ENCODE assay signal across 8 cellular contexts in genomic region chr2:8679827-8680731, GRCh38. TPM values are rescaled to one million over a fixed set of nuclear protein-coding genes. Genes with fewer than 3 reads are reported as not detected.
A peak's percentile ranks its signal among the peaks of the same experiment; 100 is the strongest.
DNase-seq lines count a peak whose midpoint lies in the region; ATAC-seq and TF ChIP-seq lines count a peak whose summit lies in the region.

No MANE protein-coding gene starts in this region.

- H3K4me1 Mint-ChIP-seq in activated T-cell treated with anti-CD3 and anti-CD28 coated beads, Interleukin-2, amount 50 U/mL, for 4 hours (ENCODE audit: low read depth), result peaks cover 37% of the 10 kb centered on the region

- no peaks in the 10 kb centered on the region for H3K9me3 Mint-ChIP-seq in activated T-cell treated with anti-CD3 and anti-CD28 coated beads, Interleukin-2, amount 50 U/mL, for 4 hours

- no peaks in the 10 kb centered on the region for H3K36me3 ChIP-seq in brain microvascular endothelial cell (replicated peaks)

- H3K4me3 Mint-ChIP-seq in activated T-cell treated with anti-CD3 and anti-CD28 coated beads, Interleukin-2, amount 50 U/mL, for 4 hours, result peak overlapping the region; percentile 82

- H3K27ac ChIP-seq in brain microvascular endothelial cell, result peak overlapping the region; percentile 78
- H3K27ac ChIP-seq in substantia nigra (ENCODE audit: low read depth, low read length, poor library complexity, severe bottlenecking), result peak overlapping the region; percentile 76

- peaks cover 21% of the 10 kb centered on the region for H3K36me3 Mint-ChIP-seq in activated T-cell treated with anti-CD3 and anti-CD28 coated beads, Interleukin-2, amount 50 U/mL, for 4 hours (ENCODE audit: insufficient read depth)

- peaks cover 26% of the 10 kb centered on the region for H3K27me3 Mint-ChIP-seq in activated T-cell treated with anti-CD3 and anti-CD28 coated beads, Interleukin-2, amount 50 U/mL, for 4 hours (ENCODE audit: low read depth)

- peak overlapping the region; percentile 60 for H3K4me3 ChIP-seq in brain microvascular endothelial cell (ENCODE audit: low read depth, low read length)

- H3K27me3 ChIP-seq in brain microvascular endothelial cell (replicated peaks), result no peaks in the 10 kb centered on the region

- ATAC-seq in activated T-cell treated with anti-CD3 and anti-CD28 coated beads, Interleukin-2, amount 50 U/mL, for 4 hours, result no peak
- ATAC-seq in GM19395 (IDR thresholded peaks at IDR 0.05; ENCODE audit: unreplicated experiment) (no peak), GM21423 (IDR thresholded peaks at IDR 0.05; ENCODE audit: unreplicated experiment) (no peak)

- TF ChIP-seq CTCF in brain microvascular endothelial cell (IDR thresholded peaks at IDR 0.05; ENCODE audit: low read depth, low read length, missing control alignments), result no peak

- in situ Hi-C loops in brain microvascular endothelial cell (cut with HindIII; ENCODE audit: low pct_ligation_motif_present, low sequenced_read_pairs), result no loop called here

- DNase-seq in activated T-cell treated with anti-CD3 and anti-CD28 coated beads, Interleukin-2, amount 50 U/mL, for 4 hours, result no peak
- no peak for DNase-seq in activated T-cell treated with anti-CD3 and anti-CD28 coated beads, Interleukin-2, amount 50 U/mL, for 1 hour
- DNase-seq in NCI-H446 (lab: John Stamatoyannopoulos, UW) (peak; percentile 71 to 87), brain microvascular endothelial cell (no peak), left kidney (ENCODE audit: low read depth, low spot score) (peak; percentile 88), substantia nigra (lab: John Stamatoyannopoulos, UW) (peak in 22 of 49 donors; percentile 11 to 47 (median 31))

RNA-seq across cellular contexts. Expression of gene ID2, which starts 1.8 kb away (rescaled TPM):
- 100 to 1,000 TPM; 192 to 271 (median 225) TPM for total RNA-seq in activated T-cell treated with anti-CD3 and anti-CD28 coated beads, Interleukin-2, amount 50 U/mL, for 4 hours

Comparison
In these comparisons a context has a peak if more than half of its experiments do, and no peak if none do; other contexts are left out.
1. DNase-seq: peak in NCI-H446 (2 of 2) and left kidney (single experiment); none in activated T-cell treated with anti-CD3 and anti-CD28 coated beads, Interleukin-2, amount 50 U/mL, for 4 hours (single experiment), activated T-cell treated with anti-CD3 and anti-CD28 coated beads, Interleukin-2, amount 50 U/mL, for 1 hour (single experiment) and brain microvascular endothelial cell (single experiment).